In the genomic region with DNA sequence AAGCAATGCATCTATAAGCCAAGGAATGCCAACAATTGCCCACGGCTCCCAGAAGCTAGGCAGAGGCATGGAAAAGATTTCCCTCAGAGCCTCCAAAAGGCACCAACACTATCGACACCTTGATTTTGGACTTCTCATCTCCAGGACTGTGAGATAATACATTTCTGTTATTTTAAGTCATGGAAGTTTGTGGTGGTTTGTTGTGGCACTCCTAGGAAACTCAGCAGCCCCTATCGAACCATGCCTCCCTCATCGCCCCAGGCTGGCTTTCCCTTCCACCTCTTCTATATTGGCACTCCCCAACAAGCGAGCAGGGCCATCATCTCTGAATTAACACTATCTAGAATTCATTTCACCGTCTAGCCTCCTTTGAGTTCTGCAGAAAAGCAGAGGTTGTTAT, we compare ENCODE assay signal across 35 cellular contexts.
"Had no signal": no experiment of that assay in that cellular context is flagged by ENCODE, and none has a peak within 500 bp of the region (broad histone marks: within the 10 kb centered on the region; RNA-seq: fewer than 3 reads in every experiment).

No MANE protein-coding gene starts in this region.

- H3K36me3 ChIP-seq: MG63 had no signal

- H3K4me3 ChIP-seq: MG63 had no signal

- DNase-seq: Karpas-422, Kasumi-1, MG63, MM.1S, MV-4-11, NCI-H1048, NCI-H1092, NCI-H1092 treated with DMSO at 0.1 percent for 48 hours, NCI-H1105, NCI-H1105 treated with DMSO at 0.1 percent for 48 hours, NCI-H1417, NCI-H1417 treated with DMSO at 0.1 percent for 48 hours, NCI-H1436, NCI-H1436 treated with DMSO at 0.1 percent for 48 hours, NCI-H146, NCI-H1694, NCI-H1694 treated with DMSO at 0.1 percent for 48 hours, NCI-H187, NCI-H187 treated with DMSO at 0.1 percent for 48 hours, NCI-H1930, NCI-H2029, NCI-H2029 treated with DMSO at 0.1 percent for 48 hours, NCI-H2081, NCI-H2081 treated with DMSO at 0.1 percent for 48 hours, NCI-H2107, NCI-H2171, NCI-H2171 treated with DMSO at 0.1 percent for 48 hours, NCI-H2227 treated with DMSO at 0.1 percent for 48 hours, NCI-H226, NCI-H345, NCI-H446, NCI-H446 treated with DMSO at 0.1 percent for 48 hours, NCI-H510A, NCI-H510A treated with DMSO at 0.1 percent for 48 hours, NCI-H524 had no signal

- H3K27me3 ChIP-seq: MG63 had no signal
